ENCODE assay signal across 2 cellular contexts in genomic region chr9:121222524-121223171, GRCh38.
TF ChIP-seq lines count a peak whose summit lies in the region.

No MANE protein-coding gene starts in this region.

TF ChIP-seq in GM12878, 131 proteins besides CTCF, POLR2A, EP300 and RAD21:
- no peak for TF ChIP-seq PBX3 (IDR thresholded peaks at IDR 0.05; ENCODE audit: insufficient replicate concordance, low read depth, low read length)
- no peak for TF ChIP-seq CREB1 (IDR thresholded peaks at IDR 0.05; ENCODE audit: low read depth)
- TF ChIP-seq TCF12 (IDR thresholded peaks at IDR 0.05; ENCODE audit: low read depth, low read length), result no peak
- TF ChIP-seq ZSCAN29 (IDR thresholded peaks at IDR 0.05), result no peak
- no peak for TF ChIP-seq KLF5 (IDR thresholded peaks at IDR 0.05; ENCODE audit: partially characterized antibody)
- TF ChIP-seq CHD4 (IDR thresholded peaks at IDR 0.05), result no peak
- TF ChIP-seq SMAD5 (IDR thresholded peaks at IDR 0.05; ENCODE audit: low read depth), result no peak
- TF ChIP-seq ZBTB40 (IDR thresholded peaks at IDR 0.05; ENCODE audit: borderline replicate concordance), result no peak
- TF ChIP-seq NFYA (IDR thresholded peaks at IDR 0.05; ENCODE audit: borderline replicate concordance, low read depth, low read length), result no peak
TF ChIP-seq in GM12878: peak in this region for 0.

TF ChIP-seq in liver, 16 proteins besides CTCF, POLR2A, EP300 and RAD21 (continued from another document):
- TF ChIP-seq JUND (IDR thresholded peaks at IDR 0.05) (no peak), TAF1 (conservative IDR thresholded peaks at IDR 0.05) (no peak)
